Comparison of ENCODE assay signal across 18 cellular contexts in genomic region chr4:169045862-169046584, GRCh38. TPM values are rescaled to one million over a fixed set of nuclear protein-coding genes. Genes with fewer than 3 reads are reported as not detected.
DNase-seq lines count a peak whose midpoint lies in the region; ATAC-seq, FAIRE-seq and TF ChIP-seq lines count a peak whose summit lies in the region.
"Had no signal": no experiment of that assay in that cellular context is flagged by ENCODE, and none has a peak within 500 bp of the region (broad histone marks: within the 10 kb centered on the region; RNA-seq: fewer than 3 reads in every experiment).

No MANE protein-coding gene starts in this region.

- no peak overlapping the region for H3K4me3 Mint-ChIP-seq in endodermal cell
- H3K4me3 Mint-ChIP-seq: stimulated activated naive CD8-positive, alpha-beta T cell treated with anti-CD3 and anti-CD28 coated beads, Interleukin-15, Interleukin-2, amounts not matched to agents 100 ng/mL and 50 ng/mL, for 24 hours had no signal

- WGBS in endodermal cell (ENCODE audit: insufficient coverage in 1 of 2, insufficient read length in 1 of 2), 2 experiments, result 77 to 80% methylated on average over 11 to 15 of the region's 15 CpGs
- WGBS in small intestine, 3 donors, result 78 to 79% (median 78%) methylated on average over 14 to 15 of the region's 15 CpGs

- H3K36me3 ChIP-seq in BE2C (no peaks in the 10 kb centered on the region), endodermal cell (ENCODE audit: control insufficient read depth, insufficient read depth, low read length) (no peaks in the 10 kb centered on the region), lower lobe of right lung (no peaks in the 10 kb centered on the region), small intestine (ENCODE audit: control insufficient read depth in 2 of 2, insufficient read depth in 2 of 2, low read length in 2 of 2) (no peaks in the 10 kb centered on the region)
- H3K36me3 ChIP-seq: uterus had no signal

- no peaks in the 10 kb centered on the region for H3K36me3 Mint-ChIP-seq in endodermal cell (ENCODE audit: low read depth)

- H3K9me3 ChIP-seq in BE2C (no peaks in the 10 kb centered on the region), endodermal cell (ENCODE audit: control insufficient read depth, low read length) (no peaks in the 10 kb centered on the region), lower lobe of right lung (no peaks in the 10 kb centered on the region), small intestine (ENCODE audit: control insufficient read depth, low read depth) (no peaks in the 10 kb centered on the region)
- H3K9me3 ChIP-seq: uterus had no signal

- no peak overlapping the region for H3K4me3 ChIP-seq in BE2C (ENCODE audit: low read depth, low read length)
- no peak overlapping the region for H3K4me3 ChIP-seq in LNCaP clone FGC (ENCODE audit: low read depth, low read length)
- H3K4me3 ChIP-seq in endodermal cell (ENCODE audit: low read length), result no peak overlapping the region
- no peak overlapping the region for H3K4me3 ChIP-seq in lower lobe of right lung
- no peak overlapping the region for H3K4me3 ChIP-seq in small intestine (ENCODE audit: low read depth in 1 of 2, low read length in 2 of 2)
- H3K4me3 ChIP-seq: uterus had no signal

- DNase-seq in BE2C (no peak), LNCaP clone FGC (ENCODE audit: low read depth) (no peak), endodermal cell (peak; percentile 62), lower lobe of right lung (no peak), small intestine (no peak)
- no peak for DNase-seq in stimulated activated CD4-positive, alpha-beta T cell treated with anti-CD3 and anti-CD28 coated beads, Interleukin-15, amount 100 ng/mL, for 24 hours
- DNase-seq: activated CD4-positive, CD25-positive, alpha-beta regulatory T cell; aorta; head of caudate nucleus; left cardiac atrium; NCI-H1436; NCI-H446; posterior cingulate gyrus; stimulated activated CD4-positive, alpha-beta T cell treated with anti-CD3 and anti-CD28 coated beads, Interleukin-12 subunit alpha, Interleukin-12 subunit beta, amount 100 ng/mL, for 4 hours; uterus had no signal

- H3K27me3 Mint-ChIP-seq in endodermal cell (ENCODE audit: insufficient read depth), result no peaks in the 10 kb centered on the region
- H3K27me3 Mint-ChIP-seq: stimulated activated naive CD8-positive, alpha-beta T cell treated with anti-CD3 and anti-CD28 coated beads, Interleukin-15, Interleukin-2, amounts not matched to agents 100 ng/mL and 50 ng/mL, for 24 hours had no signal

- ATAC-seq in lower lobe of right lung (peak; percentile 64 to 83), GM18861 (IDR thresholded peaks at IDR 0.05; ENCODE audit: unreplicated experiment) (no peak), GM19452 (IDR thresholded peaks at IDR 0.05; ENCODE audit: unreplicated experiment) (no peak)

- H3K27ac ChIP-seq in endodermal cell (ENCODE audit: low read depth, low read length), result no peak overlapping the region
- H3K27ac ChIP-seq in lower lobe of right lung, result no peak overlapping the region
- no peak overlapping the region for H3K27ac ChIP-seq in small intestine (ENCODE audit: low read depth in 1 of 2, low read length in 1 of 2)
- H3K27ac ChIP-seq: uterus had no signal

- H3K9ac ChIP-seq in endodermal cell (ENCODE audit: extremely low read depth, low read length, poor library complexity, severe bottlenecking), result no peak overlapping the region

- intact Hi-C loops in lower lobe of right lung (cut with DNase I), result no loop called here

- H3K4me1 Mint-ChIP-seq in endodermal cell, result peaks cover 20% of the 10 kb centered on the region

- peak overlapping the region; percentile 79 for H3K27ac Mint-ChIP-seq in endodermal cell
- H3K27ac Mint-ChIP-seq: stimulated activated naive CD8-positive, alpha-beta T cell treated with anti-CD3 and anti-CD28 coated beads, Interleukin-15, Interleukin-2, amounts not matched to agents 100 ng/mL and 50 ng/mL, for 24 hours had no signal

- H3K4me1 ChIP-seq in BE2C (peaks cover 8% of the 10 kb centered on the region), endodermal cell (ENCODE audit: control insufficient read depth, insufficient read depth, low read length) (no peaks in the 10 kb centered on the region), lower lobe of right lung (peaks cover under 1% of the 10 kb centered on the region), small intestine (ENCODE audit: control insufficient read depth in 2 of 2, insufficient read depth in 1 of 2, low read depth in 1 of 2, low read length in 1 of 2) (no peaks in the 10 kb centered on the region)

- TF ChIP-seq CTCF in BE2C (IDR thresholded peaks at IDR 0.05; ENCODE audit: low read depth, low read length) (peak; percentile 33), LNCaP clone FGC (IDR thresholded peaks at IDR 0.05; ENCODE audit: control insufficient read depth, extremely low read depth, insufficient read depth) (0 out of 2 replicates have a peak, but pooled peaks have one; percentile 14), endodermal cell (conservative IDR thresholded peaks at IDR 0.05) (peak; percentile 75), lower lobe of right lung (IDR thresholded peaks at IDR 0.05) (no peak)

- H3K9me3 Mint-ChIP-seq in endodermal cell, result no peaks in the 10 kb centered on the region
- H3K9me3 Mint-ChIP-seq: stimulated activated naive CD8-positive, alpha-beta T cell treated with anti-CD3 and anti-CD28 coated beads, Interleukin-15, Interleukin-2, amounts not matched to agents 100 ng/mL and 50 ng/mL, for 24 hours had no signal

- H3K27me3 ChIP-seq in BE2C (no peaks in the 10 kb centered on the region), endodermal cell (ENCODE audit: control insufficient read depth, insufficient read depth, low read length, poor library complexity, severe bottlenecking) (no peaks in the 10 kb centered on the region), lower lobe of right lung (ENCODE audit: low read depth) (no peaks in the 10 kb centered on the region), small intestine (ENCODE audit: control insufficient read depth in 2 of 2, insufficient read depth in 2 of 2, low read length in 2 of 2) (no peaks in the 10 kb centered on the region)
- H3K27me3 ChIP-seq: uterus had no signal

- no peak for FAIRE-seq in small intestine (lab: Jason Lieb, UNC)

RNA-seq across cellular contexts. Expression of gene CBR4, which starts 36.0 kb away (rescaled TPM):
- polyA plus RNA-seq in BE2C (2012; ENCODE audit: insufficient read depth, insufficient read length, low read depth), result 11.2 TPM
- total RNA-seq in endodermal cell (10 to 100 TPM; 39.0 to 55.6 TPM), lower lobe of right lung (17.3 TPM)
- polyA plus RNA-seq in endodermal cell (2013, experiment 1 of 2), result 26.1 TPM
- 25.4 TPM for polyA plus RNA-seq in endodermal cell (2013, experiment 2 of 2)
- polyA plus RNA-seq in small intestine, result 10 to 100 TPM in 2 of 3 donors, 1 to 10 TPM in 1; 5.7 to 11.4 (median 11.2) TPM

Comparison
In these comparisons a context has a peak if more than half of its experiments do, and no peak if none do; other contexts are left out.
1. ATAC-seq: peak in lower lobe of right lung (2 of 2); none in GM18861 (single experiment) and GM19452 (single experiment).